ENCODE assay signal across 25 cellular contexts in genomic region chr3:66279168-66279567, GRCh38.
"Had no signal": no experiment of that assay in that cellular context is flagged by ENCODE, and none has a peak within 500 bp of the region (broad histone marks: within the 10 kb centered on the region; RNA-seq: fewer than 3 reads in every experiment).

No MANE protein-coding gene starts in this region.

- ATAC-seq: activated CD4-positive, CD25-positive, alpha-beta regulatory T cell treated with anti-CD3 and anti-CD28 coated beads, Interleukin-2, amount 50 U/mL, for 24 hours; activated T-cell treated with anti-CD3 and anti-CD28 coated beads, Interleukin-2, amount 50 U/mL, for 72 hours; body of pancreas; foreskin keratinocyte; right lobe of liver; stimulated activated memory B cell treated with anti-CD40 and anti-IgM and Interleukin-4, amounts not matched to agents 10 μg/mL and 1 μg/mL and 100 μg/mL, for 72 hours had no signal

- H3K4me1 ChIP-seq: foreskin keratinocyte, parathyroid adenoma, right lobe of liver, suprapubic skin, tibial nerve had no signal

- H3K27ac ChIP-seq: body of pancreas, cardiac muscle cell, foreskin keratinocyte, hepatocyte, left ventricle myocardium inferior, neutrophil, parathyroid adenoma, right lobe of liver, stomach, suprapubic skin, tibial nerve had no signal

- DNase-seq: activated CD4-positive, alpha-beta memory T cell treated with anti-CD3 and anti-CD28 coated beads, Interleukin-2, amount 10 ng/mL, durations not matched to agents 7 days and 5 days; activated CD4-positive, alpha-beta T cell treated with anti-CD3 and anti-CD28 coated beads, Interleukin-2, amount 10 ng/mL, durations not matched to agents 24 days and 14 days; activated effector memory CD4-positive, alpha-beta T cell treated with Interleukin-2 at 50 U/mL for 16 hours; activated naive CD4-positive, alpha-beta T cell treated with anti-CD3 and anti-CD28 coated beads for 36 hours; activated T-cell treated with anti-CD3 and anti-CD28 coated beads, Interleukin-2, amount 50 U/mL, for 72 hours; body of pancreas; effector CD8-positive, alpha-beta T cell; foreskin keratinocyte; kidney glomerular epithelial cell; left ventricle myocardium inferior; right lobe of liver; small intestine; stimulated activated CD4-positive, alpha-beta T cell treated with anti-CD3 and anti-CD28 coated beads, Interleukin-2, amount 100 ng/mL, for 24 hours; stomach had no signal

- H3K36me3 ChIP-seq: cardiac muscle cell, left ventricle myocardium inferior, neutrophil, stomach, suprapubic skin, tibial nerve had no signal

- H3K4me3 ChIP-seq: body of pancreas, cardiac muscle cell, hepatocyte, left ventricle myocardium inferior, right lobe of liver, stomach, suprapubic skin, tibial nerve had no signal

- H3K9me3 Mint-ChIP-seq: activated CD4-positive, alpha-beta memory T cell treated with anti-CD3 and anti-CD28 coated beads, Interleukin-2, amount 10 ng/mL, durations not matched to agents 7 days and 5 days; activated CD4-positive, alpha-beta T cell treated with anti-CD3 and anti-CD28 coated beads, Interleukin-2, amount 10 ng/mL, durations not matched to agents 24 days and 14 days; activated T-cell treated with anti-CD3 and anti-CD28 coated beads, Interleukin-2, amount 50 U/mL, for 72 hours; stimulated activated memory B cell treated with anti-CD40 and anti-IgM and Interleukin-4, amounts not matched to agents 10 μg/mL and 1 μg/mL and 100 μg/mL, for 72 hours; T-helper 1 cell treated with Interleukin-12 subunit alpha and Interleukin-12 subunit beta and Interleukin-4 antibody, amounts not matched to agents 30 μg/mL and 1 μg/mL, for 36 hours had no signal

- H3K27ac Mint-ChIP-seq: activated CD4-positive, alpha-beta memory T cell treated with anti-CD3 and anti-CD28 coated beads, Interleukin-2, amount 10 ng/mL, durations not matched to agents 7 days and 5 days; activated CD4-positive, alpha-beta T cell treated with anti-CD3 and anti-CD28 coated beads, Interleukin-2, amount 10 ng/mL, durations not matched to agents 24 days and 14 days; activated naive CD4-positive, alpha-beta T cell treated with anti-CD3 and anti-CD28 coated beads for 36 hours; nephron; stimulated activated memory B cell treated with anti-CD40 and anti-IgM and Interleukin-4, amounts not matched to agents 10 μg/mL and 1 μg/mL and 100 μg/mL, for 72 hours; T-helper 1 cell treated with Interleukin-12 subunit alpha and Interleukin-12 subunit beta and Interleukin-4 antibody, amounts not matched to agents 30 μg/mL and 1 μg/mL, for 36 hours had no signal

- H3K27me3 ChIP-seq: body of pancreas, foreskin keratinocyte, hepatocyte, neutrophil, right lobe of liver, stomach, suprapubic skin, tibial nerve had no signal

- H3K27me3 Mint-ChIP-seq: activated CD4-positive, alpha-beta memory T cell treated with anti-CD3 and anti-CD28 coated beads, Interleukin-2, amount 10 ng/mL, durations not matched to agents 7 days and 5 days; activated CD4-positive, alpha-beta T cell treated with anti-CD3 and anti-CD28 coated beads, Interleukin-2, amount 10 ng/mL, durations not matched to agents 24 days and 14 days; stimulated activated memory B cell treated with anti-CD40 and anti-IgM and Interleukin-4, amounts not matched to agents 10 μg/mL and 1 μg/mL and 100 μg/mL, for 72 hours had no signal

- H3K9me3 ChIP-seq: body of pancreas, left ventricle myocardium inferior, neutrophil, right lobe of liver, stomach, suprapubic skin, tibial nerve had no signal

- H3K4me3 Mint-ChIP-seq: activated CD4-positive, alpha-beta memory T cell treated with anti-CD3 and anti-CD28 coated beads, Interleukin-2, amount 10 ng/mL, durations not matched to agents 7 days and 5 days; activated CD4-positive, alpha-beta T cell treated with anti-CD3 and anti-CD28 coated beads, Interleukin-2, amount 10 ng/mL, durations not matched to agents 24 days and 14 days; activated naive CD4-positive, alpha-beta T cell treated with anti-CD3 and anti-CD28 coated beads for 36 hours; activated T-cell treated with anti-CD3 and anti-CD28 coated beads, Interleukin-2, amount 50 U/mL, for 72 hours; mesothelial cell of epicardium; nephron; stimulated activated memory B cell treated with anti-CD40 and anti-IgM and Interleukin-4, amounts not matched to agents 10 μg/mL and 1 μg/mL and 100 μg/mL, for 72 hours; T-helper 1 cell treated with Interleukin-12 subunit alpha and Interleukin-12 subunit beta and Interleukin-4 antibody, amounts not matched to agents 30 μg/mL and 1 μg/mL, for 36 hours had no signal
